6 cellular contexts compared by ENCODE assay signal in the genomic region with DNA sequence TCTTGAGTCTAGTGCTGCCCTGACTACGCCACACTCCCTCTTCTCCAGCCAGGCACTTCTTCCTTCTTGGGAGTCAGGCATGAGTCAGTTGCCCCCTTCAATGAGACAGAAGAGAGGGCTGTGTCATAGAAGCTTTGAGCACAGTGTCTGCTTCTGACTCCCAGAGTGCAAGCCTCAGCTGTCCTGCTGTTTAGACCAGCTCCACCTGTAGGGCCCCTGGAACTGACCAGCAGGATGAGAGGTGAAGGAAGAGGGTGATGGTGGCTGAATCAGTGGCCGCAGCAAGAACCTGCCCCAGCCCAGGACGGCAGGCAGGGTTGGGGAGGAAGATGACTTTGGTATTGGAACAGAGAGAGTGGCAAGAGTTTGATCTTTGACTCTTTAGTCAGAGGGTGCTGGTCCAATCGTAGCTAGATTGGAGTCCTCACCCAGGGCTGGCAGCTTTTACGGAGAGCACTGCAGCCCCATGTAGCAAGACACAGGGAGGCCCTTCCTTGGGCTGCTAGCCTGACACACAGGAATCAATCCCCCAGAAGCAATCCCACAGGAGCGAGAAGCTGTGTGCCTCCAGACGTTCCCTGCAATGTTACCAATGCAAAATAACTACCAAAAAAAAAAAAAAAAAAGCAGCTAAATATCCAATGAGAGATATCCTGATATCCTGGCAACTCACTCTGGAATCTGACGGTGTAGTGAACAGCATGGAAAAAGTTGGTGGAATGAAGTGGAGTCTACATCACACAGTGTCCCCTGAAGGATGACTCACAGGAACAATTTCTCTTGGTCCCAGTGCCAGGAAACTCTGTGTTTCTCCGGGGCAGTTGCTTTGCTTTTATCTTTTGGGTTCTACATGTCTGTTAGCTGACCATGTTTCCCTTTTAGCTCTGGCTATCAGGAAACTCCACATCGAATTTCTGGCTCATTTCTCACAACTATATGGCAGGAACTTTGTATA. TPM values are rescaled to one million over a fixed set of nuclear protein-coding genes. Genes with fewer than 3 reads are reported as not detected.
DNase-seq lines count a peak whose midpoint lies in the region; ATAC-seq and TF ChIP-seq lines count a peak whose summit lies in the region.

No MANE protein-coding gene starts in this region.

- ATAC-seq in PC-3 (peak; percentile 84), foreskin keratinocyte (peak; percentile 98), HG03565 (IDR thresholded peaks at IDR 0.05; ENCODE audit: unreplicated experiment) (no peak)

- peak overlapping the region; percentile 21 for H2AFZ ChIP-seq in PC-3 (ENCODE audit: low read length)

- BruUV-seq in PC-3 (replicated peaks; lab: Mats Ljungman, UMichigan) = no TSS peak

- DNase-seq in PC-3 (peak; percentile 69), foreskin keratinocyte (peak; percentile 59 to 79), superior temporal gyrus (ENCODE audit: extremely low spot score) (peak; percentile 56), spleen (no peak), KG1 (lab: John Stamatoyannopoulos, UW) (no peak)

- TF ChIP-seq POLR2A in spleen (IDR thresholded peaks at IDR 0.05) = no peak

- H4K20me1 ChIP-seq in PC-3 (ENCODE audit: low read length) = no peaks in the 10 kb centered on the region

- H3K36me3 ChIP-seq in PC-3 (ENCODE audit: low read depth, low read length) (no peaks in the 10 kb centered on the region), spleen (no peaks in the 10 kb centered on the region)

- H3K4me2 ChIP-seq in PC-3 (ENCODE audit: low read length) = peak overlapping the region; percentile 65

- H3F3A ChIP-seq in PC-3 (ENCODE audit: low read length, unreplicated experiment) = peaks cover 5% of the 10 kb centered on the region

- CTCF ChIA-PET in PC-3 (lab: Charles Lee) = no interaction called here

- intact Hi-C loops in PC-3 (cut with micrococcal nuclease) = no loop called here
- intact Hi-C loops in spleen (cut with DNase I; ENCODE audit: low total_unique reads) = no loop called here

- H3K9ac ChIP-seq in PC-3 (ENCODE audit: low read length) = no peak overlapping the region

- H3K4me3 ChIP-seq in PC-3 (ENCODE audit: low read length) (no peak overlapping the region), spleen (no peak overlapping the region)

- H3K4me1 ChIP-seq in PC-3 (ENCODE audit: insufficient read depth, low read length) (peaks cover 26% of the 10 kb centered on the region), foreskin keratinocyte (peaks cover 2% of the 10 kb centered on the region), spleen (peaks cover 0 to 11% (median 0%) of the 10 kb centered on the region in 6 donors)

- no peaks in the 10 kb centered on the region for H3K9me2 ChIP-seq in PC-3 (replicated peaks; ENCODE audit: low read length)

- H3K27me3 ChIP-seq in PC-3 (ENCODE audit: low read length) (no peaks in the 10 kb centered on the region), foreskin keratinocyte (no peaks in the 10 kb centered on the region), spleen (replicated peaks in 1 of 7) (no peaks in the 10 kb centered on the region)

- peak overlapping the region; percentile 67 for H3K27ac ChIP-seq in PC-3 (ENCODE audit: low read length)
- no peak overlapping the region for H3K27ac ChIP-seq in foreskin keratinocyte
- peak overlapping the region in 4 of 8 donors; percentile 14 to 58 (median 32) for H3K27ac ChIP-seq in spleen

- POLR2A ChIA-PET in PC-3 (lab: Charles Lee; ENCODE audit: unreplicated experiment) = interaction anchor here (0.7 kb wide), 1 partner anchor 90 kb away, joined by 36 read pairs; the partner anchor contains the start of gene AVPI1

- no peak for TF ChIP-seq CTCF in PC-3 (conservative IDR thresholded peaks at IDR 0.05; ENCODE audit: low read depth, low read length)
- TF ChIP-seq CTCF in foreskin keratinocyte (conservative IDR thresholded peaks at IDR 0.05) = no peak
- TF ChIP-seq CTCF in spleen (IDR thresholded peaks at IDR 0.05 in 8 of 11, conservative IDR thresholded peaks at IDR 0.05 in 3 of 11) = no peak

- H3K79me2 ChIP-seq in PC-3 (ENCODE audit: low read length) = no peaks in the 10 kb centered on the region

- WGBS in spleen, 5 donors = 68 to 77% (median 72%) methylated on average over 10 of the region's 10 CpGs

- H3K9me3 ChIP-seq in PC-3 (ENCODE audit: low read length) = no peaks in the 10 kb centered on the region
- no peaks in the 10 kb centered on the region for H3K9me3 ChIP-seq in spleen

RNA-seq across cellular contexts. Expression of gene C10orf62, which starts 6.9 kb away (rescaled TPM):
- total RNA-seq in PC-3 (2014; rRNA removed) (not detected in 2 replicates), foreskin keratinocyte (not detected in 2 replicates), spleen (not detected)
- polyA plus RNA-seq in foreskin keratinocyte (not detected in 2 replicates), spleen (not detected)

RNA-seq across cellular contexts. Expression of gene HOGA1, which starts 12.2 kb away (rescaled TPM):
- total RNA-seq in PC-3 (2014; rRNA removed) (0.15 TPM in 1 of 2 replicates, not detected in the other), foreskin keratinocyte (0.48 and 0.56 TPM in 2 replicates), spleen (under 1 TPM in 2 of 7 donors, not detected in 5; 0.19 to 0.32 TPM)
- polyA plus RNA-seq in foreskin keratinocyte (0.38 and 0.51 TPM in 2 replicates), spleen (under 1 TPM; 0.11 to 0.42 (median 0.15) TPM)

RNA-seq across cellular contexts. Expression of gene ANKRD2, which starts 23.8 kb away (rescaled TPM):
- 1.7 and 1.8 TPM in 2 replicates for total RNA-seq in PC-3 (2014; rRNA removed)
- 1.1 and 1.6 TPM in 2 replicates for total RNA-seq in foreskin keratinocyte
- 1.2 and 2.1 TPM in 2 replicates for polyA plus RNA-seq in foreskin keratinocyte
- not detected for total RNA-seq in spleen
- under 1 TPM; 0.10 to 0.52 (median 0.18) TPM for polyA plus RNA-seq in spleen

RNA-seq across cellular contexts. Expression of gene MORN4, which starts 36.9 kb away (rescaled TPM):
- total RNA-seq in PC-3 (2014; rRNA removed) (6.5 and 12.9 TPM in 2 replicates), foreskin keratinocyte (7.4 and 9.7 TPM in 2 replicates), spleen (1 to 10 TPM; 1.6 to 5.0 (median 2.8) TPM)
- polyA plus RNA-seq in foreskin keratinocyte (8.9 and 11.3 TPM in 2 replicates), spleen (1 to 10 TPM; 2.0 to 2.8 (median 2.6) TPM)

RNA-seq across cellular contexts. Expression of gene PI4K2A, which starts 44.1 kb away (rescaled TPM):
- 18.7 and 19.4 TPM in 2 replicates for total RNA-seq in PC-3 (2014; rRNA removed)
- 28.9 and 34.3 TPM in 2 replicates for total RNA-seq in foreskin keratinocyte
- 25.7 and 28.1 TPM in 2 replicates for polyA plus RNA-seq in foreskin keratinocyte
- total RNA-seq in spleen = 10 to 100 TPM; 19.1 to 28.7 (median 23.4) TPM
- 10 to 100 TPM in 1 of 3 donors, 1 to 10 TPM in 2; 7.1 to 14.3 (median 7.5) TPM for polyA plus RNA-seq in spleen

Comparison
In these comparisons a context has a peak if more than half of its experiments do, and no peak if none do; other contexts are left out.
1. DNase-seq: peak in PC-3 (single experiment), foreskin keratinocyte (2 of 2) and superior temporal gyrus (single experiment); none in spleen (single experiment) and KG1 (single experiment).